Comparison of ENCODE assay signal across 8 cellular contexts in the genomic region with DNA sequence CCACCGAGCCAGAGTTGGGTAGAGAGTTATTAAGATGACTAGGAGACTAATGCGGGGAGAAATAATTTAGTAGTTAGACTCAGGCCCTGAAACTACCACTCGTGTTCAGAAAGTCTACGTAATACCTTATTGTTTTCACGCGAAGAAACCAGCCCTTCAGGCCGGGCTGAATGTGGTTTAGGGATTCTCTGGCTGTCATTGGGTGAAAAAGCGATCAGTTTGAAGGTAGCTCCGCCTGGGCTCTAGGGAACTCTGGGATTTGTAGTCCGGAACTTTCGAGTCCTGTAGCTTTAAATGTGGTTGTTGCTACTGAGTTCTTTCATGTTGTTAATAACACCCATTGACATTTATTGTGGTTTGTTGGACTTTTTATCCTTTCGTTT. TPM values are rescaled to one million over a fixed set of nuclear protein-coding genes. Genes with fewer than 3 reads are reported as not detected.
DNase-seq lines count a peak whose midpoint lies in the region; ATAC-seq lines count a peak whose summit lies in the region.

No MANE protein-coding gene starts in this region.

- no peaks in the 10 kb centered on the region for H3K9me3 ChIP-seq in effector memory CD4-positive, alpha-beta T cell (ENCODE audit: control insufficient read depth, low read length)

- DNase-seq in C1 segment of cervical spinal cord (lab: John Stamatoyannopoulos, UW) (peak in 12 of 14 donors; percentile 87 to 99 (median 94)), NCI-H748 treated with DMSO at 0.1 percent for 48 hours (lab: John Stamatoyannopoulos, UW) (peak; percentile 96), lung microvascular endothelial cell (ENCODE audit: low read depth in 2 of 2) (peak; percentile 96 to 97)
- peak; percentile 67 to 78 for DNase-seq in activated CD4-positive, alpha-beta T cell treated with anti-CD3 and anti-CD28 coated beads, Interleukin-2, amount 50 U/mL, for 48 hours
- DNase-seq in effector memory CD4-positive, alpha-beta T cell: peak; percentile 63 to 82 (median 74)
- DNase-seq in stimulated activated CD4-positive, alpha-beta T cell treated with anti-CD3 and anti-CD28 coated beads, TNF-alpha, amount 100 ng/mL, for 48 hours (ENCODE audit: low read depth in 3 of 3): peak; percentile 59 to 73 (median 66)

- ATAC-seq in GM19397 (IDR thresholded peaks at IDR 0.05; ENCODE audit: unreplicated experiment) (peak; percentile 50), HG03565 (IDR thresholded peaks at IDR 0.05; ENCODE audit: unreplicated experiment) (peak; percentile 51)

- no peaks in the 10 kb centered on the region for H3K27me3 ChIP-seq in effector memory CD4-positive, alpha-beta T cell (replicated peaks; ENCODE audit: control insufficient read depth, insufficient read depth, low read length, poor library complexity, severe bottlenecking)

- H3K27ac ChIP-seq in effector memory CD4-positive, alpha-beta T cell (ENCODE audit: insufficient read depth, low read length, poor library complexity, severe bottlenecking): peak overlapping the region; percentile 97

- no peaks in the 10 kb centered on the region for H3K4me1 ChIP-seq in effector memory CD4-positive, alpha-beta T cell (ENCODE audit: control insufficient read depth, insufficient read depth, low read length, poor library complexity, severe bottlenecking)

- H3K36me3 ChIP-seq in effector memory CD4-positive, alpha-beta T cell (ENCODE audit: control insufficient read depth, insufficient read depth, low read length): no peaks in the 10 kb centered on the region

- H3K4me3 ChIP-seq in effector memory CD4-positive, alpha-beta T cell (ENCODE audit: insufficient read depth, low read depth, low read length, poor library complexity, severe bottlenecking): peak overlapping the region; percentile 60

RNA-seq across cellular contexts. Expression of a gene that starts 0.5 kb away (rescaled TPM):
- 8.7 and 13.9 TPM in 2 replicates for total RNA-seq in lung microvascular endothelial cell

Comparison
In these comparisons a context has a peak if more than half of its experiments do, and no peak if none do; other contexts are left out.
1. Peak in every context shown above with its lines: DNase-seq, ATAC-seq, H3K4me3 ChIP-seq and H3K27ac ChIP-seq.